In the genomic region with DNA sequence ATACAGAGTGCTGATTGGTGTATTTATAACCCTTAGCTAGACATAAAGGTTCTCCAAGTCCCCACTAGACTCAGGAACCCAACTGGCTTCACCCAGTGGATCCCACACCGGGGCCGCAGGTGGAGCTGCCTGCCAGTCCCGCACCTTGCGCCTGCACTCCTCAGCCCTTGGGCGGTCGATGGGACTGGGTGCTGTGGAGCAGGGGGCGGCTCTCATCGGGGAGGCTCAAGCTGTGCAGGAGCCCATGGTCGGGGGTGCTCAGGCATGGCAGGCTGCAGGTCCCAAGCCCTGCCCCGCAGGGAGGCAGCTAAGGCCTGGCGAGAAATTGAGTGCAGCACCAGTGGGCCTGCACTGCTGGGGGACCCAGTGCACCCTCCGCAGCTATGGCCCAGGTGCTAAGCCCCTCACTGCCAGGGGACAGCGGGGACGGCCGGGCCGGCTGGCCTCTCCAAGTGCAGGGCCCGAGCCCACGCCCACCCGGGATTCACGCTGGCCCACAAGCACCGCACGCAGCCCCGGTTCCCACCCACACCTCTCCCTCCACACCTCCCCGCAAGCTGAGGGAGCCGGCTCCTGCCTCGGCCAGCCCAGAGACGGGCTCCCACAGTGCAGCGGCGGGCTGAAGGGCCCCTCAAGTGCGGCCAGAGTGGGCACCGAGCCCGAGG, we compare ENCODE assay signal across 15 cellular contexts. TPM values are rescaled to one million over a fixed set of nuclear protein-coding genes. Genes with fewer than 3 reads are reported as not detected.
"Had no signal": no experiment of that assay in that cellular context is flagged by ENCODE, and none has a peak within 500 bp of the region (broad histone marks: within the 10 kb centered on the region; RNA-seq: fewer than 3 reads in every experiment).

No MANE protein-coding gene starts in this region.

RNA-seq across cellular contexts. Expression of a gene that starts 23.6 kb away (rescaled TPM):
- total RNA-seq: activated B cell treated with CpG ODN at 0.5 μM for 24 hours; activated CD4-positive, alpha-beta memory T cell treated with anti-CD3 and anti-CD28 coated beads for 36 hours; activated CD4-positive, alpha-beta memory T cell treated with anti-CD3 and anti-CD28 coated beads, Interleukin-2, amount 10 ng/mL, durations not matched to agents 7 days and 5 days; activated CD4-positive, alpha-beta T cell treated with anti-CD3 and anti-CD28 coated beads for 36 hours; activated CD4-positive, alpha-beta T cell treated with anti-CD3 and anti-CD28 coated beads, Interleukin-2, amount 10 ng/mL, durations not matched to agents 24 days and 14 days; activated CD4-positive, alpha-beta T cell treated with anti-CD3 and anti-CD28 coated beads, Interleukin-2, amount 10 ng/mL, durations not matched to agents 7 days and 5 days; activated CD8-positive, alpha-beta memory T cell treated with anti-CD3 and anti-CD28 coated beads for 36 hours; activated CD8-positive, alpha-beta memory T cell treated with anti-CD3 and anti-CD28 coated beads, Interleukin-2, amount 10 ng/mL, durations not matched to agents 7 days and 5 days; activated CD8-positive, alpha-beta T cell treated with anti-CD3 and anti-CD28 coated beads for 36 hours; activated CD8-positive, alpha-beta T cell treated with anti-CD3 and anti-CD28 coated beads, Interleukin-2, amount 10 ng/mL, durations not matched to agents 7 days and 5 days; T-cell; T-helper 1 cell treated with Interleukin-12 subunit alpha and Interleukin-12 subunit beta and Interleukin-4 antibody, amounts not matched to agents 30 ng/mL and 1 ng/mL, for 36 hours; T-helper 17 cell; T-helper 2 cell treated with Interferon-gamma antibody and Interleukin-4, amounts not matched to agents 100 ng/mL and 5 ng/mL, for 36 hours; WTC11 had no signal

RNA-seq across cellular contexts. Expression of a gene that starts 44.4 kb away (rescaled TPM):
- total RNA-seq: activated B cell treated with CpG ODN at 0.5 μM for 24 hours; activated CD4-positive, alpha-beta memory T cell treated with anti-CD3 and anti-CD28 coated beads for 36 hours; activated CD4-positive, alpha-beta memory T cell treated with anti-CD3 and anti-CD28 coated beads, Interleukin-2, amount 10 ng/mL, durations not matched to agents 7 days and 5 days; activated CD4-positive, alpha-beta T cell treated with anti-CD3 and anti-CD28 coated beads for 36 hours; activated CD4-positive, alpha-beta T cell treated with anti-CD3 and anti-CD28 coated beads, Interleukin-2, amount 10 ng/mL, durations not matched to agents 24 days and 14 days; activated CD4-positive, alpha-beta T cell treated with anti-CD3 and anti-CD28 coated beads, Interleukin-2, amount 10 ng/mL, durations not matched to agents 7 days and 5 days; activated CD8-positive, alpha-beta memory T cell treated with anti-CD3 and anti-CD28 coated beads for 36 hours; activated CD8-positive, alpha-beta memory T cell treated with anti-CD3 and anti-CD28 coated beads, Interleukin-2, amount 10 ng/mL, durations not matched to agents 7 days and 5 days; activated CD8-positive, alpha-beta T cell treated with anti-CD3 and anti-CD28 coated beads for 36 hours; activated CD8-positive, alpha-beta T cell treated with anti-CD3 and anti-CD28 coated beads, Interleukin-2, amount 10 ng/mL, durations not matched to agents 7 days and 5 days; T-cell; T-helper 1 cell treated with Interleukin-12 subunit alpha and Interleukin-12 subunit beta and Interleukin-4 antibody, amounts not matched to agents 30 ng/mL and 1 ng/mL, for 36 hours; T-helper 17 cell; T-helper 2 cell treated with Interferon-gamma antibody and Interleukin-4, amounts not matched to agents 100 ng/mL and 5 ng/mL, for 36 hours; WTC11 had no signal
